ENCODE assay signal across 1 cellular context in genomic region chr12:79617696-79618095, GRCh38.
TF ChIP-seq lines count a peak whose summit lies in the region.

No MANE protein-coding gene starts in this region.

TF ChIP-seq in HCT116, 20 proteins besides CTCF, POLR2A, EP300 and RAD21:
- TF ChIP-seq TCF7L2 (IDR thresholded peaks at IDR 0.05; ENCODE audit: borderline replicate concordance, extremely low read depth, insufficient read depth, insufficient read length) (no peak), ZNF274 (IDR thresholded peaks at IDR 0.05; ENCODE audit: low read depth, low read length) (no peak), ATF3 (IDR thresholded peaks at IDR 0.05) (no peak), EGR1 (IDR thresholded peaks at IDR 0.05; ENCODE audit: low read depth) (no peak), FOSL1 (IDR thresholded peaks at IDR 0.05; ENCODE audit: low read depth) (no peak), REST (IDR thresholded peaks at IDR 0.05; ENCODE audit: low read depth) (no peak), SIN3A (IDR thresholded peaks at IDR 0.05; ENCODE audit: low read depth) (no peak), ZFX (IDR thresholded peaks at IDR 0.05) (no peak), ZBTB33 (IDR thresholded peaks at IDR 0.05; ENCODE audit: extremely low read depth, insufficient replicate concordance, low read length) (no peak)
TF ChIP-seq in HCT116: peak in this region for 0.
